25 cellular contexts compared by ENCODE assay signal in genomic region chr7:12119638-12120303, GRCh38.
DNase-seq lines count a peak whose midpoint lies in the region; ATAC-seq and TF ChIP-seq lines count a peak whose summit lies in the region.
"Had no signal": no experiment of that assay in that cellular context is flagged by ENCODE, and none has a peak within 500 bp of the region (broad histone marks: within the 10 kb centered on the region; RNA-seq: fewer than 3 reads in every experiment).

No MANE protein-coding gene starts in this region.

- ATAC-seq in GM23338, result no peak; the same call in 2 of the 3 replicates
- no peak for ATAC-seq in PC-3
- ATAC-seq: heart right ventricle; HepG2; left lung; stimulated activated memory B cell treated with anti-CD40 and anti-IgM and Interleukin-4, amounts not matched to agents 10 μg/mL and 1 μg/mL and 100 μg/mL, for 72 hours had no signal

- DNase-seq in GM23338 (ENCODE audit: low spot score) (peak; percentile 57), NCI-H2227 treated with DMSO at 0.1 percent for 48 hours (lab: John Stamatoyannopoulos, UW) (peak; percentile 73), ecto neural progenitor cell (ENCODE audit: low spot score) (peak; percentile 43), neural progenitor cell (ENCODE audit: low spot score) (peak; percentile 53), SKM-1 (lab: John Stamatoyannopoulos, UW; ENCODE audit: unreplicated experiment) (no peak), NCI-H187 (lab: John Stamatoyannopoulos, UW) (no peak), PC-3 (no peak)
- DNase-seq: activated CD4-positive, alpha-beta T cell treated with anti-CD3 and anti-CD28 coated beads, Interleukin-2, amount 50 U/mL, for 1 hour; CD4-positive, alpha-beta T cell; central memory CD4-positive, alpha-beta T cell; heart right ventricle; immature natural killer cell; left lung; NCI-H1092 treated with DMSO at 0.1 percent for 48 hours; NCI-H2107; PC-9; small intestine; WERI-Rb-1 had no signal

- H3K4me2 ChIP-seq in GM23338 (no peak overlapping the region), neural progenitor cell (peak overlapping the region; percentile 54), PC-3 (ENCODE audit: low read length) (no peak overlapping the region)
- H3K4me2 ChIP-seq: PC-9 had no signal

- CTCF ChIA-PET in PC-3 (lab: Charles Lee), result no interaction called here

- H3K36me3 Mint-ChIP-seq in GM23338 (ENCODE audit: low read depth), result no peaks in the 10 kb centered on the region
- H3K36me3 Mint-ChIP-seq in neural progenitor cell, result peaks cover 1% of the 10 kb centered on the region
- H3K36me3 Mint-ChIP-seq: immature natural killer cell; stimulated activated memory B cell treated with anti-CD40 and anti-IgM and Interleukin-4, amounts not matched to agents 10 μg/mL and 1 μg/mL and 100 μg/mL, for 72 hours had no signal

- H3K79me2 ChIP-seq in GM23338 (replicated peaks; ENCODE audit: insufficient read depth) (no peaks in the 10 kb centered on the region), neural progenitor cell (ENCODE audit: low read depth) (no peaks in the 10 kb centered on the region), PC-3 (ENCODE audit: low read length) (no peaks in the 10 kb centered on the region)

- H3K9me3 Mint-ChIP-seq in GM23338 (no peaks in the 10 kb centered on the region; the same call in 2 of the 3 replicates), neural progenitor cell (peaks cover 6% of the 10 kb centered on the region)
- H3K9me3 Mint-ChIP-seq: activated naive CD4-positive, alpha-beta T cell treated with anti-CD3 and anti-CD28 coated beads, Interleukin-2, amount 50 U/mL, for 24 hours; activated T-helper 1 cell treated with anti-CD3 and anti-CD28 coated beads, Interleukin-12 subunit alpha, Interleukin-12 subunit beta, Interleukin-2, Interleukin-4 antibody, amounts not matched to agents 30 ng/mL and 10 ng/mL and 1 ng/mL, durations not matched to agents 14 hours and 24 hours and 36 hours; CD4-positive, alpha-beta T cell; immature natural killer cell; stimulated activated memory B cell treated with anti-CD40 and anti-IgM and Interleukin-4, amounts not matched to agents 10 μg/mL and 1 μg/mL and 100 μg/mL, for 72 hours; T-helper 2 cell treated with Interferon-gamma antibody and Interleukin-4, amounts not matched to agents 5 μg/mL and 100 μg/mL, for 36 hours had no signal

- no peaks in the 10 kb centered on the region for H3K27me3 ChIP-seq in GM23338 (ENCODE audit: insufficient read depth)
- no peaks in the 10 kb centered on the region for H3K27me3 ChIP-seq in neural progenitor cell
- no peaks in the 10 kb centered on the region for H3K27me3 ChIP-seq in PC-3 (ENCODE audit: low read length)
- H3K27me3 ChIP-seq: ascending aorta, left lung, neutrophil had no signal

- H3K27me3 Mint-ChIP-seq in GM23338 (ENCODE audit: insufficient read depth, low read depth, poor library complexity), result peaks cover 2% of the 10 kb centered on the region
- H3K27me3 Mint-ChIP-seq in neural progenitor cell (ENCODE audit: insufficient read depth, low read depth), result peaks cover 2% of the 10 kb centered on the region
- H3K27me3 Mint-ChIP-seq: activated naive CD4-positive, alpha-beta T cell treated with anti-CD3 and anti-CD28 coated beads, Interleukin-2, amount 50 U/mL, for 24 hours; stimulated activated memory B cell treated with anti-CD40 and anti-IgM and Interleukin-4, amounts not matched to agents 10 μg/mL and 1 μg/mL and 100 μg/mL, for 72 hours had no signal

- H3K27ac ChIP-seq in GM23338 (ENCODE audit: low read depth) (no peak overlapping the region), neural progenitor cell (no peak overlapping the region), PC-3 (ENCODE audit: low read length) (no peak overlapping the region)
- H3K27ac ChIP-seq: ascending aorta, heart right ventricle, left lung, neutrophil, PC-9, WERI-Rb-1 had no signal

- H3K36me3 ChIP-seq in GM23338 (ENCODE audit: insufficient read depth), result no peaks in the 10 kb centered on the region; the same call in 1 of the 2 replicates
- H3K36me3 ChIP-seq in neural progenitor cell, result no peaks in the 10 kb centered on the region
- H3K36me3 ChIP-seq in PC-3 (ENCODE audit: low read depth, low read length), result no peaks in the 10 kb centered on the region
- H3K36me3 ChIP-seq: ascending aorta, heart right ventricle, left lung, neutrophil, WERI-Rb-1 had no signal

- no peak for TF ChIP-seq CTCF in GM23338 (conservative IDR thresholded peaks at IDR 0.05; ENCODE audit: low read depth in 2 of 2)
- no peak for TF ChIP-seq CTCF in neural progenitor cell (IDR thresholded peaks at IDR 0.05)
- TF ChIP-seq CTCF in PC-3 (conservative IDR thresholded peaks at IDR 0.05; ENCODE audit: low read depth, low read length), result no peak

- H3K4me3 Mint-ChIP-seq in GM23338, result no peak overlapping the region
- peak overlapping the region; percentile 62 for H3K4me3 Mint-ChIP-seq in neural progenitor cell
- H3K4me3 Mint-ChIP-seq: activated naive CD4-positive, alpha-beta T cell treated with anti-CD3 and anti-CD28 coated beads, Interleukin-2, amount 50 U/mL, for 24 hours; activated T-helper 1 cell treated with anti-CD3 and anti-CD28 coated beads, Interleukin-12 subunit alpha, Interleukin-12 subunit beta, Interleukin-2, Interleukin-4 antibody, amounts not matched to agents 30 ng/mL and 10 ng/mL and 1 ng/mL, durations not matched to agents 14 hours and 24 hours and 36 hours; CD4-positive, alpha-beta T cell; immature natural killer cell; stimulated activated memory B cell treated with anti-CD40 and anti-IgM and Interleukin-4, amounts not matched to agents 10 μg/mL and 1 μg/mL and 100 μg/mL, for 72 hours; T-helper 2 cell treated with Interferon-gamma antibody and Interleukin-4, amounts not matched to agents 5 μg/mL and 100 μg/mL, for 36 hours had no signal

- H4K20me1 ChIP-seq in GM23338 (replicated peaks; ENCODE audit: insufficient read depth), result no peaks in the 10 kb centered on the region
- H4K20me1 ChIP-seq in neural progenitor cell (ENCODE audit: low read depth), result no peaks in the 10 kb centered on the region
- H4K20me1 ChIP-seq in PC-3 (ENCODE audit: low read length), result no peaks in the 10 kb centered on the region

- no peaks in the 10 kb centered on the region for H3F3A ChIP-seq in GM23338 (replicated peaks; ENCODE audit: low read depth)
- H3F3A ChIP-seq in neural progenitor cell (ENCODE audit: low read depth), result no peaks in the 10 kb centered on the region
- H3F3A ChIP-seq in PC-3 (ENCODE audit: low read length, unreplicated experiment), result no peaks in the 10 kb centered on the region

- H3K9me3 ChIP-seq in neural progenitor cell (ENCODE audit: low read depth), result no peaks in the 10 kb centered on the region
- H3K9me3 ChIP-seq in PC-3 (ENCODE audit: low read length), result no peaks in the 10 kb centered on the region
- H3K9me3 ChIP-seq: ascending aorta, heart right ventricle, left lung, neutrophil had no signal

- no peak overlapping the region for H3K27ac Mint-ChIP-seq in GM23338
- peak overlapping the region; percentile 94 for H3K27ac Mint-ChIP-seq in neural progenitor cell
- H3K27ac Mint-ChIP-seq: activated naive CD4-positive, alpha-beta T cell treated with anti-CD3 and anti-CD28 coated beads, Interleukin-2, amount 50 U/mL, for 24 hours; activated T-helper 1 cell treated with anti-CD3 and anti-CD28 coated beads, Interleukin-12 subunit alpha, Interleukin-12 subunit beta, Interleukin-2, Interleukin-4 antibody, amounts not matched to agents 30 ng/mL and 10 ng/mL and 1 ng/mL, durations not matched to agents 14 hours and 24 hours and 36 hours; CD4-positive, alpha-beta T cell; immature natural killer cell; stimulated activated memory B cell treated with anti-CD40 and anti-IgM and Interleukin-4, amounts not matched to agents 10 μg/mL and 1 μg/mL and 100 μg/mL, for 72 hours; T-helper 2 cell treated with Interferon-gamma antibody and Interleukin-4, amounts not matched to agents 5 μg/mL and 100 μg/mL, for 36 hours had no signal

- H3K4me3 ChIP-seq in GM23338, result no peak overlapping the region
- no peak overlapping the region for H3K4me3 ChIP-seq in neural progenitor cell
- no peak overlapping the region for H3K4me3 ChIP-seq in PC-3 (ENCODE audit: low read length)
- H3K4me3 ChIP-seq: ascending aorta, heart right ventricle, left lung, PC-9 had no signal

- H3K9ac ChIP-seq in neural progenitor cell (no peak overlapping the region), PC-3 (ENCODE audit: low read length) (no peak overlapping the region)

- H3K9me2 ChIP-seq in GM23338 (ENCODE audit: insufficient read depth) (no peaks in the 10 kb centered on the region), PC-3 (replicated peaks; ENCODE audit: low read length) (no peaks in the 10 kb centered on the region)

- no TSS peak for BruUV-seq in PC-3 (replicated peaks; lab: Mats Ljungman, UMichigan)

- H3K4me1 ChIP-seq in GM23338 (ENCODE audit: insufficient read depth), result peaks cover 6% of the 10 kb centered on the region; the same call in 1 of the 2 replicates
- peaks cover 18% of the 10 kb centered on the region for H3K4me1 ChIP-seq in neural progenitor cell
- peaks cover 20% of the 10 kb centered on the region for H3K4me1 ChIP-seq in PC-3 (ENCODE audit: insufficient read depth, low read length)
- H3K4me1 ChIP-seq: ascending aorta, heart right ventricle, left lung had no signal

- intact Hi-C loops in PC-3 (cut with micrococcal nuclease), result no loop called here

- POLR2A ChIA-PET in PC-3 (lab: Charles Lee; ENCODE audit: unreplicated experiment), result no interaction called here

- H3K4me1 Mint-ChIP-seq in GM23338 (peaks cover 12% of the 10 kb centered on the region), neural progenitor cell (peaks cover 39% of the 10 kb centered on the region)
- H3K4me1 Mint-ChIP-seq: immature natural killer cell; stimulated activated memory B cell treated with anti-CD40 and anti-IgM and Interleukin-4, amounts not matched to agents 10 μg/mL and 1 μg/mL and 100 μg/mL, for 72 hours had no signal

- H2AFZ ChIP-seq in GM23338 (no peak overlapping the region), neural progenitor cell (replicated peaks) (peak overlapping the region; percentile 85), PC-3 (ENCODE audit: low read length) (no peak overlapping the region)

TF ChIP-seq in GM23338, 12 proteins besides CTCF, POLR2A, EP300 and RAD21 (continues in another document):
- TF ChIP-seq NANOG (IDR thresholded peaks at IDR 0.05; ENCODE audit: borderline replicate concordance) (no peak), EZH2phosphoT487 (IDR thresholded peaks at IDR 0.05; ENCODE audit: unreplicated experiment) (no peak), ZNF331 (CRISPR knock-in tag; IDR thresholded peaks at IDR 0.05; ENCODE audit: low read depth) (no peak), EZH2 (IDR thresholded peaks at IDR 0.05; ENCODE audit: low read depth, unreplicated experiment) (no peak), CREB1 (CRISPR knock-in tag; IDR thresholded peaks at IDR 0.05; ENCODE audit: low read depth) (no peak)

Comparison
In these comparisons a context has a peak if more than half of its experiments do, and no peak if none do; other contexts are left out.
1. DNase-seq: peak in GM23338 (single experiment), NCI-H2227 treated with DMSO at 0.1 percent for 48 hours (single experiment), ecto neural progenitor cell (single experiment) and neural progenitor cell (single experiment); none in SKM-1 (single experiment), NCI-H187 (0 of 2) and PC-3 (single experiment).